8 cellular contexts compared by ENCODE assay signal in genomic region chr3:161310649-161311423, GRCh38.
A peak's percentile ranks its signal among the peaks of the same experiment; 100 is the strongest.
DNase-seq lines count a peak whose midpoint lies in the region; ATAC-seq and TF ChIP-seq lines count a peak whose summit lies in the region.

No MANE protein-coding gene starts in this region.

- H3K9me3 Mint-ChIP-seq in chondrocyte (ENCODE audit: low read depth), result peaks cover 22% of the 10 kb centered on the region

- peak; percentile 24 to 48 (median 34) for DNase-seq in stimulated activated CD4-positive, alpha-beta T cell treated with anti-CD3 and anti-CD28 coated beads, Interleukin-12 subunit alpha, Interleukin-12 subunit beta, amount 100 ng/mL, for 48 hours (ENCODE audit: low read depth in 2 of 3, low spot score in 1 of 3)
- no peak for DNase-seq in stimulated activated CD4-positive, alpha-beta T cell treated with anti-CD3 and anti-CD28 coated beads, Interleukin-12 subunit alpha, Interleukin-12 subunit beta, amount 100 ng/mL, for 4 hours
- DNase-seq in activated effector memory CD4-positive, alpha-beta T cell treated with anti-CD3 and anti-CD28 coated beads, Interleukin-2, amount 50 U/mL, for 16 hours, result peak; percentile 66
- DNase-seq in upper lobe of left lung (no peak), NCI-H1417 treated with DMSO at 0.1 percent for 48 hours (lab: John Stamatoyannopoulos, UW) (no peak), chondrocyte (ENCODE audit: low spot score) (no peak), NCI-H526 treated with DMSO at 0.1 percent for 48 hours (lab: John Stamatoyannopoulos, UW) (no peak)

- H3K36me3 ChIP-seq in upper lobe of left lung, result no peaks in the 10 kb centered on the region

- no peak for TF ChIP-seq EP300 in upper lobe of left lung (IDR thresholded peaks at IDR 0.05)

- H3K27ac ChIP-seq in upper lobe of left lung, result no peak overlapping the region

- WGBS in upper lobe of left lung, 2 donors, result 54 to 65% methylated on average over 5 of the region's 5 CpGs

- peaks cover 0 to 7% (median 0%) of the 10 kb centered on the region in 4 donors for H3K9me3 ChIP-seq in upper lobe of left lung

- TF ChIP-seq POLR2A in upper lobe of left lung (IDR thresholded peaks at IDR 0.05), result no peak

- peaks cover 2% of the 10 kb centered on the region for H3K27me3 Mint-ChIP-seq in chondrocyte (ENCODE audit: low read depth)

- H3K27me3 ChIP-seq in upper lobe of left lung, result no peaks in the 10 kb centered on the region

- no peak for TF ChIP-seq CTCF in upper lobe of left lung (IDR thresholded peaks at IDR 0.05)
- no peak for TF ChIP-seq CTCF in chondrocyte (IDR thresholded peaks at IDR 0.05)

- H3K4me1 Mint-ChIP-seq in chondrocyte (ENCODE audit: low read depth), result no peaks in the 10 kb centered on the region

- ATAC-seq in HG03520 (IDR thresholded peaks at IDR 0.05; ENCODE audit: unreplicated experiment) (peak; percentile 71), upper lobe of left lung (ENCODE audit: low FRiP score in 2 of 2) (peak; percentile 26 to 55)

- no peak overlapping the region for H3K4me3 Mint-ChIP-seq in chondrocyte (ENCODE audit: unreplicated experiment)

- no peak overlapping the region for H3K27ac Mint-ChIP-seq in chondrocyte (ENCODE audit: unreplicated experiment)

- peaks cover 9% of the 10 kb centered on the region for H3K36me3 Mint-ChIP-seq in chondrocyte (ENCODE audit: low read depth)

- H3K4me3 ChIP-seq in upper lobe of left lung, result no peak overlapping the region

- H3K4me1 ChIP-seq in upper lobe of left lung, result no peaks in the 10 kb centered on the region

Comparison
In these comparisons a context has a peak if more than half of its experiments do, and no peak if none do; other contexts are left out.
1. DNase-seq: peak in stimulated activated CD4-positive, alpha-beta T cell treated with anti-CD3 and anti-CD28 coated beads, Interleukin-12 subunit alpha, Interleukin-12 subunit beta, amount 100 ng/mL, for 48 hours (3 of 3) and activated effector memory CD4-positive, alpha-beta T cell treated with anti-CD3 and anti-CD28 coated beads, Interleukin-2, amount 50 U/mL, for 16 hours (single experiment); none in stimulated activated CD4-positive, alpha-beta T cell treated with anti-CD3 and anti-CD28 coated beads, Interleukin-12 subunit alpha, Interleukin-12 subunit beta, amount 100 ng/mL, for 4 hours (single experiment), upper lobe of left lung (0 of 2), NCI-H1417 treated with DMSO at 0.1 percent for 48 hours (single experiment), chondrocyte (single experiment) and NCI-H526 treated with DMSO at 0.1 percent for 48 hours (single experiment).